In genomic region chr4:127856485-127857447, GRCh38 we compare ENCODE assay signal across 8 cellular contexts. TPM values are rescaled to one million over a fixed set of nuclear protein-coding genes. Genes with fewer than 3 reads are reported as not detected.
DNase-seq lines count a peak whose midpoint lies in the region; ATAC-seq and TF ChIP-seq lines count a peak whose summit lies in the region.

No MANE protein-coding gene starts in this region.

- ATAC-seq in GM19035 (IDR thresholded peaks at IDR 0.05; ENCODE audit: unreplicated experiment): peak; percentile 80
- peak; percentile 76 for ATAC-seq in HG02981 (IDR thresholded peaks at IDR 0.05; ENCODE audit: unreplicated experiment)
- no peak for ATAC-seq in naive thymus-derived CD4-positive, alpha-beta T cell

- CTCF ChIA-PET in naive thymus-derived CD4-positive, alpha-beta T cell (lab: Charles Lee): no interaction called here

- H3K27me3 Mint-ChIP-seq in naive thymus-derived CD4-positive, alpha-beta T cell: no peaks in the 10 kb centered on the region

- no peak overlapping the region for H3K27ac Mint-ChIP-seq in naive thymus-derived CD4-positive, alpha-beta T cell

- H3K4me1 ChIP-seq in adrenal gland (replicated peaks in 1 of 2): peaks cover 8 to 14% of the 10 kb centered on the region in 2 donors
- H3K4me1 ChIP-seq in naive thymus-derived CD4-positive, alpha-beta T cell (ENCODE audit: control insufficient read depth in 2 of 2, insufficient read depth in 2 of 2, low read length in 2 of 2): no peaks in the 10 kb centered on the region

- H3K36me3 Mint-ChIP-seq in naive thymus-derived CD4-positive, alpha-beta T cell: peaks cover 4 to 63% (median 47%) of the 10 kb centered on the region in 5 donors

- H3K27ac ChIP-seq in adrenal gland: peak overlapping the region in 3 of 5 donors; percentile 22 to 69 (median 37)
- H3K27ac ChIP-seq in naive thymus-derived CD4-positive, alpha-beta T cell (ENCODE audit: low read depth, low read length): no peak overlapping the region

- 24 to 51% (median 43%) methylated on average over 4 of the region's 4 CpGs for WGBS in adrenal gland, 4 donors

- H3K4me3 Mint-ChIP-seq in naive thymus-derived CD4-positive, alpha-beta T cell: no peak overlapping the region

- H3K27me3 ChIP-seq in adrenal gland: no peaks in the 10 kb centered on the region
- no peaks in the 10 kb centered on the region for H3K27me3 ChIP-seq in naive thymus-derived CD4-positive, alpha-beta T cell (ENCODE audit: control insufficient read depth in 2 of 2, insufficient read depth in 2 of 2, low read length in 2 of 2)

- H3K4me1 Mint-ChIP-seq in naive thymus-derived CD4-positive, alpha-beta T cell: peaks cover 0 to 8% (median 0%) of the 10 kb centered on the region in 7 donors

- POLR2A ChIA-PET in naive thymus-derived CD4-positive, alpha-beta T cell (lab: Charles Lee): no interaction called here

- no peaks in the 10 kb centered on the region for H3K9me3 ChIP-seq in adrenal gland (replicated peaks in 1 of 3)
- H3K9me3 ChIP-seq in naive thymus-derived CD4-positive, alpha-beta T cell (ENCODE audit: control insufficient read depth in 2 of 3, low read length in 3 of 3): peaks cover 0 to 5% (median 4%) of the 10 kb centered on the region in 3 experiments

- H3K4me3 ChIP-seq in adrenal gland: peak overlapping the region in 1 of 4 donors; percentile 34
- H3K4me3 ChIP-seq in retinal pigment epithelial cell (ENCODE audit: low read length): no peak overlapping the region
- H3K4me3 ChIP-seq in naive thymus-derived CD4-positive, alpha-beta T cell (ENCODE audit: low read length): no peak overlapping the region

- TF ChIP-seq POLR2A in adrenal gland (IDR thresholded peaks at IDR 0.05): no peak

- TF ChIP-seq CTCF in adrenal gland (IDR thresholded peaks at IDR 0.05): no peak
- no peak for TF ChIP-seq CTCF in retinal pigment epithelial cell (conservative IDR thresholded peaks at IDR 0.05; ENCODE audit: low read depth, low read length)

- H3K36me3 ChIP-seq in adrenal gland (replicated peaks in 1 of 2): no peaks in the 10 kb centered on the region
- no peaks in the 10 kb centered on the region for H3K36me3 ChIP-seq in naive thymus-derived CD4-positive, alpha-beta T cell (ENCODE audit: control insufficient read depth in 2 of 3, insufficient read depth in 3 of 3, low read length in 3 of 3)

- peaks cover 17 to 85% (median 36%) of the 10 kb centered on the region in 11 donors for H3K9me3 Mint-ChIP-seq in naive thymus-derived CD4-positive, alpha-beta T cell

- DNase-seq in adrenal gland (peak; percentile 48 to 72 (median 64)), retinal pigment epithelial cell (ENCODE audit: low read depth) (peak; percentile 62), medulla oblongata (ENCODE audit: extremely low spot score) (no peak), OCI-M2 (lab: John Stamatoyannopoulos, UW; ENCODE audit: unreplicated experiment) (no peak), mucosa of gallbladder (ENCODE audit: low spot score) (no peak)
- no peak for DNase-seq in naive thymus-derived CD4-positive, alpha-beta T cell

- intact Hi-C loops in adrenal gland (cut with DNase I): no loop called here
- intact Hi-C loops in naive thymus-derived CD4-positive, alpha-beta T cell (cut with micrococcal nuclease): no loop called here

RNA-seq across cellular contexts. Expression of gene PLK4, which starts 23.9 kb away (rescaled TPM):
- 1 to 10 TPM in 7 of 8 donors, under 1 TPM in 1; 0.83 to 6.2 (median 2.2) TPM for total RNA-seq in adrenal gland
- 1 to 10 TPM in 2 of 3 donors, under 1 TPM in 1; 0.64 to 2.9 (median 1.1) TPM for polyA plus RNA-seq in adrenal gland
- total RNA-seq in naive thymus-derived CD4-positive, alpha-beta T cell: 10 to 100 TPM in 1 of 5 experiments, 1 to 10 TPM in 4; 3.4 to 34.7 (median 3.9) TPM
- polyA plus RNA-seq in naive thymus-derived CD4-positive, alpha-beta T cell: 1 to 10 TPM; 1.3 to 1.9 TPM
- total RNA-seq in mucosa of gallbladder: 2.3 TPM

Comparison
In these comparisons a context has a peak if more than half of its experiments do, and no peak if none do; other contexts are left out.
1. DNase-seq: peak in adrenal gland (7 of 7) and retinal pigment epithelial cell (single experiment); none in medulla oblongata (single experiment), OCI-M2 (single experiment), naive thymus-derived CD4-positive, alpha-beta T cell (0 of 9) and mucosa of gallbladder (single experiment).